In the genomic region with DNA sequence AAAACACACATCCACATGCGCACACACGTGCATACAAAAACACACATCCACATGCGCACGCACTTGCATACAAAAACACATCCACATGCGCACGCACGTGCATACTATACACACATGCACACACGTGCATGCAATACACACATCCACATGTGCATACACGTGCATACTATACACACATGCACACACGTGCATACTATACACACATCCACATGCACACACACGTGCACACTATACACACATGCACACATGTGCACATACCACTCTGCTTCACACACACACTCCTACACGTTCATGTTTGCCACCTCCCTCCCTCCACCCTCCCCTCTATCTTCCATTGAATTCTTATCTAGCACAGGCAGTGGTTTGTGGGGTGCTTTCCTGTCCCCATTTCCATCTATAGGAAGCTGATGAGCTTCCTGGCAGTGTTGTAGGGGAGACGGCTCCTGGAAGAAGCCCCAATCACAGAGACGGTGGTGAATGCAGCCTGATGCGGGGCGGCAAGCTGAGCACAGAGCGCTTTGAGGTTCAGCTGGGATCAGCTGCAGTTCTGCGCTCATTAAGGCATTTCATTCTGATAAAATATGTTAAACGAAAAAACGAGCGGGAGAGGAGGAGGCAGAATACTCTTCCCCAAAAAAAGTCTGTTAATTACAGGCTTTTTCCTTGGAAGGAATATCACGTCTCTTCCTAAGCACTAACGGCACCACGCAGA, we compare ENCODE assay signal across 25 cellular contexts.
"Had no signal": no experiment of that assay in that cellular context is flagged by ENCODE, and none has a peak within 500 bp of the region (broad histone marks: within the 10 kb centered on the region; RNA-seq: fewer than 3 reads in every experiment).

No MANE protein-coding gene starts in this region.

- H3K4me3 Mint-ChIP-seq: nephron; stimulated activated naive B cell treated with anti-CD40 and anti-IgM and Interleukin-4, amounts not matched to agents 10 μg/mL and 1 μg/mL and 100 μg/mL, for 72 hours; stimulated activated naive CD8-positive, alpha-beta T cell treated with anti-CD3 and anti-CD28 coated beads, Interleukin-15, amount 100 ng/mL, for 72 hours had no signal

- FAIRE-seq: frontal cortex, islet of Langerhans, pancreas had no signal

- H3K27ac ChIP-seq: dorsolateral prefrontal cortex, heart left ventricle, pancreas, prostate gland, right lobe of liver, testis, tibial nerve, upper lobe of right lung had no signal

- H3K4me1 ChIP-seq: heart left ventricle, pancreas, prostate gland, right lobe of liver, testis, tibial nerve, upper lobe of right lung had no signal

- H3K36me3 Mint-ChIP-seq: stimulated activated naive B cell treated with anti-CD40 and anti-IgM and Interleukin-4, amounts not matched to agents 10 μg/mL and 1 μg/mL and 100 μg/mL, for 72 hours had no signal

- H3K27me3 Mint-ChIP-seq: stimulated activated naive CD8-positive, alpha-beta T cell treated with anti-CD3 and anti-CD28 coated beads, Interleukin-15, amount 100 ng/mL, for 72 hours had no signal

- H3K27ac Mint-ChIP-seq: nephron; stimulated activated naive B cell treated with anti-CD40 and anti-IgM and Interleukin-4, amounts not matched to agents 10 μg/mL and 1 μg/mL and 100 μg/mL, for 72 hours had no signal

- H3K4me3 ChIP-seq: dorsolateral prefrontal cortex, heart left ventricle, lung, pancreas, prostate gland, right lobe of liver, testis, tibial nerve, upper lobe of right lung had no signal

- H3K36me3 ChIP-seq: heart left ventricle, pancreas, prostate gland, right lobe of liver, tibial nerve, upper lobe of right lung had no signal

- H3K9me3 ChIP-seq: pancreas, prostate gland, right lobe of liver, testis had no signal

- H3K4me1 Mint-ChIP-seq: nephron; stimulated activated naive B cell treated with anti-CD40 and anti-IgM and Interleukin-4, amounts not matched to agents 10 μg/mL and 1 μg/mL and 100 μg/mL, for 72 hours; stimulated activated naive CD8-positive, alpha-beta T cell treated with anti-CD3 and anti-CD28 coated beads, Interleukin-15, amount 100 ng/mL, for 72 hours had no signal

- ATAC-seq: pancreas; right lobe of liver; stimulated activated naive B cell treated with anti-CD40 and anti-IgM and Interleukin-4, amounts not matched to agents 10 μg/mL and 1 μg/mL and 100 μg/mL, for 72 hours; stimulated activated naive CD8-positive, alpha-beta T cell treated with anti-CD3 and anti-CD28 coated beads, Interleukin-15, amount 100 ng/mL, for 72 hours; upper lobe of right lung had no signal

- H3K27me3 ChIP-seq: dorsolateral prefrontal cortex, pancreas, right lobe of liver, testis, tibial nerve had no signal

- DNase-seq: central memory CD4-positive, alpha-beta T cell; cortex of kidney; effector CD8-positive, alpha-beta T cell; heart left ventricle; hippocampal formation; kidney glomerular epithelial cell; mesenchymal stem cell; midbrain; pancreas; retina; stimulated activated CD4-positive, alpha-beta T cell treated with anti-CD3 and anti-CD28 coated beads, Interleukin-15, amount 100 ng/mL, for 24 hours; stimulated activated CD4-positive, alpha-beta T cell treated with anti-CD3 and anti-CD28 coated beads, Interleukin-1b, Interleukin-23, amount 100 ng/mL, for 48 hours; stimulated activated CD4-positive, alpha-beta T cell treated with anti-CD3 and anti-CD28 coated beads, Interleukin-4, amount 100 ng/mL, for 24 hours; stimulated activated naive B cell treated with anti-CD40 and anti-IgM and Interleukin-4, amounts not matched to agents 10 μg/mL and 1 μg/mL and 100 μg/mL, for 72 hours; stimulated activated naive CD8-positive, alpha-beta T cell treated with anti-CD3 and anti-CD28 coated beads, Interleukin-15, amount 100 ng/mL, for 72 hours; testis; upper lobe of right lung had no signal
